In the genomic region with DNA sequence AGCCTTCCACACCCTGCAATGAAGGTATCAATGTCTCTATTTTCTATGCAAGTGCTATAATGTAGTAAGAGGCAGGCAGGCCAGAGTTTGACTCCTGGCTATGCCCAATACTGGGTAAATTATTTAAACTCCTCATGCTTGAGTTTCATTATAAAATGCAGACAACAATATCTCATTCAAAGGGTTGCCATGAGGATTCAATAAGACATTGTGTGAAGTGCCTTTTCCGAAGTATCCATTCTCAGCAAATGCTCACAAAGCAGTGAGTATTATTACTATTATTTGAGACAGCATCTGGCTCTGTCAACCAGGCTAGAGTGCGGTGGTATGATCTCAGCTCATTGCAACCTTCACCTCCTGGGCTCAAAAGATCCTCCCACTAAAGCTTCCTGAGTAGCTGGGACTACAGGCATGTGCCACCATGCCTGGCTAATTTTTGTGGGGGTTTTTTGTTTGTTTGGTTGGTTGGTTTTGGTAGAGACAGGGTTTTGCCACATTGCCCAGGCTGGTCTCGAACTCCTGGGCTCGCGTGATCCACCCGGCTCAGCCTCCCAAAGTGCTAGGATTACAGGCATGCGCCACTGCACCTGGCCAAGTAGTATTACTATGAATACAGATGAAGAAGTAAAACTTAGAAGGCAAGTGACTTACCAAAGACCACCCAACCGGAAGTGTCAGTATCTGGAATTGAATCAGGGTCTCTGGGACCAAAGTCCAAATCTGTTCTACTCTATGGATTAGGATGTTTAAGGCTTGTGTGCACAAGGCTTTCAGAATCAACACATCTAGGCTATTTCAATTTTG, we compare ENCODE assay signal across 21 cellular contexts. TPM values are rescaled to one million over a fixed set of nuclear protein-coding genes. Genes with fewer than 3 reads are reported as not detected.
DNase-seq lines count a peak whose midpoint lies in the region; ATAC-seq, FAIRE-seq and TF ChIP-seq lines count a peak whose summit lies in the region.
"Had no signal": no experiment of that assay in that cellular context is flagged by ENCODE, and none has a peak within 500 bp of the region (broad histone marks: within the 10 kb centered on the region; RNA-seq: fewer than 3 reads in every experiment).

No MANE protein-coding gene starts in this region.

- ATAC-seq in activated B cell treated with CpG ODN at 0.5 μM for 24 hours (ENCODE audit: low read depth) (peak; percentile 45), gastroesophageal sphincter (no peak), HepG2 (no peak), HG03378 (IDR thresholded peaks at IDR 0.05; ENCODE audit: unreplicated experiment) (no peak)
- ATAC-seq in stimulated activated naive B cell treated with anti-CD40 and anti-IgM and Interleukin-4, amounts not matched to agents 10 μg/mL and 1 μg/mL and 100 μg/mL, for 72 hours (replicated peaks), result peak; percentile 22 to 49
- ATAC-seq: left colon had no signal

- FAIRE-seq in HepG2 (lab: Jason Lieb, UNC), result no peak
- FAIRE-seq: endometrium, frontal cortex, RCC 7860 had no signal

- H3K36me3 Mint-ChIP-seq in T-helper 2 cell treated with Interferon-gamma antibody and Interleukin-4, amounts not matched to agents 5 μg/mL and 100 μg/mL, for 36 hours (ENCODE audit: low read depth), result peaks cover 87% of the 10 kb centered on the region
- H3K36me3 Mint-ChIP-seq in activated B cell treated with CpG ODN at 0.5 μM for 24 hours (ENCODE audit: low read depth), result peaks cover 84% of the 10 kb centered on the region
- H3K36me3 Mint-ChIP-seq in stimulated activated naive B cell treated with anti-CD40 and anti-IgM and Interleukin-4, amounts not matched to agents 10 μg/mL and 1 μg/mL and 100 μg/mL, for 72 hours, result peaks cover 12 to 57% of the 10 kb centered on the region in 2 donors

- no peaks in the 10 kb centered on the region for H3K9me3 Mint-ChIP-seq in T-helper 2 cell treated with Interferon-gamma antibody and Interleukin-4, amounts not matched to agents 5 μg/mL and 100 μg/mL, for 36 hours
- no peaks in the 10 kb centered on the region for H3K9me3 Mint-ChIP-seq in activated B cell treated with CpG ODN at 0.5 μM for 24 hours
- no peaks in the 10 kb centered on the region for H3K9me3 Mint-ChIP-seq in stimulated activated naive B cell treated with anti-CD40 and anti-IgM and Interleukin-4, amounts not matched to agents 10 μg/mL and 1 μg/mL and 100 μg/mL, for 72 hours

- H3K36me3 ChIP-seq in gastroesophageal sphincter, result no peaks in the 10 kb centered on the region
- H3K36me3 ChIP-seq in HepG2 (replicated peaks in 1 of 2; ENCODE audit: control insufficient read depth in 1 of 2, insufficient read depth in 2 of 2, low read length in 2 of 2), result no peaks in the 10 kb centered on the region
- no peaks in the 10 kb centered on the region for H3K36me3 ChIP-seq in A673 (ENCODE audit: insufficient read depth, low read length, poor library complexity, severe bottlenecking)
- H3K36me3 ChIP-seq: ascending aorta, HAP-1, tibial artery had no signal

- H3K27ac ChIP-seq in gastroesophageal sphincter (peak overlapping the region in 3 of 4 donors; percentile 82 to 96 (median 86)), HepG2 (ENCODE audit: extremely low read length, insufficient read depth, low read length) (no peak overlapping the region), A673 (ENCODE audit: low read depth, low read length, poor library complexity, severe bottlenecking) (no peak overlapping the region)

- in situ Hi-C loops in HepG2 (cut with HindIII; ENCODE audit: extremely low pct_ligation_motif_present, low pct_unique_long_range_greater_than_20kb), result no loop called here

- H3K4me1 ChIP-seq in gastroesophageal sphincter (peaks cover 27 to 75% (median 29%) of the 10 kb centered on the region in 3 donors), HepG2 (ENCODE audit: insufficient read depth, low read length) (peaks cover 23% of the 10 kb centered on the region), A673 (ENCODE audit: insufficient read depth, low read length, poor library complexity, severe bottlenecking) (no peaks in the 10 kb centered on the region)
- H3K4me1 ChIP-seq: HAP-1 had no signal

- peaks cover 67% of the 10 kb centered on the region for H3K4me1 Mint-ChIP-seq in T-helper 2 cell treated with Interferon-gamma antibody and Interleukin-4, amounts not matched to agents 5 μg/mL and 100 μg/mL, for 36 hours (ENCODE audit: low read depth)
- peaks cover 87% of the 10 kb centered on the region for H3K4me1 Mint-ChIP-seq in activated B cell treated with CpG ODN at 0.5 μM for 24 hours
- peaks cover 67 to 87% of the 10 kb centered on the region in 2 donors for H3K4me1 Mint-ChIP-seq in stimulated activated naive B cell treated with anti-CD40 and anti-IgM and Interleukin-4, amounts not matched to agents 10 μg/mL and 1 μg/mL and 100 μg/mL, for 72 hours

- WGBS in gastroesophageal sphincter (ENCODE audit: low coverage in 1 of 2), 2 donors, result 60 to 82% methylated on average over 2 to 5 of the region's 8 CpGs
- 71% methylated on average over 7 of the region's 8 CpGs for WGBS in HepG2 (ENCODE audit: low lambda C conversion rate)

- TF ChIP-seq POLR2A in gastroesophageal sphincter (IDR thresholded peaks at IDR 0.05) (no peak), HepG2 (IDR thresholded peaks at IDR 0.05; ENCODE audit: insufficient read depth in 1 of 2, low read depth in 2 of 2, low read length in 2 of 2) (no peak)

- H3K27me3 ChIP-seq in gastroesophageal sphincter (no peaks in the 10 kb centered on the region), HepG2 (ENCODE audit: control insufficient read depth in 1 of 2, insufficient read depth in 2 of 2, low read length in 2 of 2) (no peaks in the 10 kb centered on the region), A673 (replicated peaks; ENCODE audit: insufficient read depth, low read depth, low read length, poor library complexity) (no peaks in the 10 kb centered on the region)
- H3K27me3 ChIP-seq: ascending aorta, tibial artery had no signal

- no peak for TF ChIP-seq EP300 in gastroesophageal sphincter (IDR thresholded peaks at IDR 0.05)
- no peak for TF ChIP-seq EP300 in HepG2 (IDR thresholded peaks at IDR 0.05; ENCODE audit: low read depth in 2 of 2, low read length in 2 of 2)
- no peak for TF ChIP-seq EP300 in HepG2 (CRISPR knock-in tag; IDR thresholded peaks at IDR 0.05; ENCODE audit: borderline replicate concordance)

- H4K20me1 ChIP-seq in HepG2 (ENCODE audit: insufficient read depth, low read length), result no peaks in the 10 kb centered on the region

- CTCF ChIA-PET in activated B cell treated with CpG ODN at 0.5 μM for 24 hours (lab: Charles Lee) (interaction anchor here (1.1 kb wide), 1 partner anchor 14 kb away, joined by 3 read pairs; no protein-coding TSS in a partner anchor), HepG2 (lab: Yijun Ruan, JAX; ENCODE audit: low intra/inter-chr PET ratio, low total read pairs) (no interaction called here), A673 (lab: Charles Lee) (no interaction called here)

- BruUV-seq in HepG2 (replicated peaks; lab: Mats Ljungman, UMichigan), result no TSS peak
- BruUV-seq in A673 (replicated peaks; lab: Mats Ljungman, UMichigan), result no TSS peak

- peak overlapping the region; percentile 26 for H3K4me3 Mint-ChIP-seq in T-helper 2 cell treated with Interferon-gamma antibody and Interleukin-4, amounts not matched to agents 5 μg/mL and 100 μg/mL, for 36 hours
- peak overlapping the region; percentile 38 for H3K4me3 Mint-ChIP-seq in activated B cell treated with CpG ODN at 0.5 μM for 24 hours
- H3K4me3 Mint-ChIP-seq in stimulated activated naive B cell treated with anti-CD40 and anti-IgM and Interleukin-4, amounts not matched to agents 10 μg/mL and 1 μg/mL and 100 μg/mL, for 72 hours, result peak overlapping the region in 1 of 2 donors; percentile 57

- H3K9me3 ChIP-seq in gastroesophageal sphincter (no peaks in the 10 kb centered on the region), HepG2 (ENCODE audit: low read length) (no peaks in the 10 kb centered on the region), A673 (ENCODE audit: low read depth, low read length, poor library complexity, severe bottlenecking) (no peaks in the 10 kb centered on the region)
- H3K9me3 ChIP-seq: ascending aorta, HAP-1, tibial artery had no signal

- no peak overlapping the region for H3K4me3 ChIP-seq in gastroesophageal sphincter
- H3K4me3 ChIP-seq in HepG2 (replicated peaks in 1 of 3; ENCODE audit: insufficient read depth in 1 of 3, low read depth in 2 of 3, low read length in 3 of 3), result no peak overlapping the region
- no peak overlapping the region for H3K4me3 ChIP-seq in A673 (ENCODE audit: low read depth, low read length, poor library complexity, severe bottlenecking)
- H3K4me3 ChIP-seq: ascending aorta, HAP-1, tibial artery had no signal

- peak overlapping the region; percentile 67 for H3K27ac Mint-ChIP-seq in T-helper 2 cell treated with Interferon-gamma antibody and Interleukin-4, amounts not matched to agents 5 μg/mL and 100 μg/mL, for 36 hours
- H3K27ac Mint-ChIP-seq in activated B cell treated with CpG ODN at 0.5 μM for 24 hours, result peak overlapping the region; percentile 83
- H3K27ac Mint-ChIP-seq in stimulated activated naive B cell treated with anti-CD40 and anti-IgM and Interleukin-4, amounts not matched to agents 10 μg/mL and 1 μg/mL and 100 μg/mL, for 72 hours, result peak overlapping the region; percentile 85

- TF ChIP-seq RAD21 in HepG2 (CRISPR knock-in tag; IDR thresholded peaks at IDR 0.05), result no peak

- no peaks in the 10 kb centered on the region for H3K79me2 ChIP-seq in HepG2 (ENCODE audit: insufficient read depth, low read length)

- H3K27me3 Mint-ChIP-seq in T-helper 2 cell treated with Interferon-gamma antibody and Interleukin-4, amounts not matched to agents 5 μg/mL and 100 μg/mL, for 36 hours (ENCODE audit: low read depth), result no peaks in the 10 kb centered on the region
- H3K27me3 Mint-ChIP-seq in activated B cell treated with CpG ODN at 0.5 μM for 24 hours, result no peaks in the 10 kb centered on the region
- H3K27me3 Mint-ChIP-seq in stimulated activated naive B cell treated with anti-CD40 and anti-IgM and Interleukin-4, amounts not matched to agents 10 μg/mL and 1 μg/mL and 100 μg/mL, for 72 hours, result no peaks in the 10 kb centered on the region

- DNase-seq in T-helper 2 cell treated with Interferon-gamma antibody and Interleukin-4, amounts not matched to agents 5 μg/mL and 100 μg/mL, for 36 hours (ENCODE audit: low spot score), result no peak
- DNase-seq in T-helper 2 cell (no peak), activated B cell treated with CpG ODN at 0.5 μM for 24 hours (no peak), HepG2 (ENCODE audit: low spot score) (no peak), A673 (ENCODE audit: low spot score) (no peak)
- DNase-seq in stimulated activated naive B cell treated with anti-CD40 and anti-IgM and Interleukin-4, amounts not matched to agents 10 μg/mL and 1 μg/mL and 100 μg/mL, for 72 hours, result no peak
- DNase-seq: 8988T, activated gamma-delta T cell, C1 segment of cervical spinal cord, left colon, NCI-H1105 treated with DMSO at 0.1 percent for 48 hours, NCI-H774, posterior cingulate gyrus, tibial artery had no signal

- H3K4me2 ChIP-seq in HepG2 (ENCODE audit: low read depth, low read length), result no peak overlapping the region

- POLR2A ChIA-PET in activated B cell treated with CpG ODN at 0.5 μM for 24 hours (lab: Charles Lee), result interaction anchor here (0.6 to 2.8 kb wide), 10 partner anchors 11 to 1660 kb away, joined by 3 to 16 read pairs (median 4); no protein-coding TSS in a partner anchor
- POLR2A ChIA-PET in HepG2 (lab: Yijun Ruan, JAX), result no interaction called here
- POLR2A ChIA-PET in A673 (lab: Charles Lee; ENCODE audit: low non-redundant PET), result no interaction called here

- H2AFZ ChIP-seq in HepG2 (ENCODE audit: low read length), result no peak overlapping the region

- TF ChIP-seq CTCF in activated B cell treated with CpG ODN at 0.5 μM for 24 hours (IDR thresholded peaks at IDR 0.05) (no peak), gastroesophageal sphincter (IDR thresholded peaks at IDR 0.05) (no peak), HepG2 (CRISPR knock-in tag; IDR thresholded peaks at IDR 0.05) (no peak), A673 (conservative IDR thresholded peaks at IDR 0.05; ENCODE audit: low read depth, low read length) (no peak)

- no peak overlapping the region for H3K9ac ChIP-seq in HepG2 (ENCODE audit: insufficient read depth, low read depth, low read length)

- intact Hi-C loops in activated B cell treated with CpG ODN at 0.5 μM for 24 hours (cut with micrococcal nuclease) (no loop called here), HepG2 (cut with micrococcal nuclease; ENCODE audit: unreplicated experiment) (no loop called here), A673 (cut with micrococcal nuclease; ENCODE audit: unreplicated experiment) (no loop called here)

RNA-seq across cellular contexts. Expression of gene ADAM19, which starts 18.8 kb away (rescaled TPM):
- 115 and 136 TPM in 2 replicates for total RNA-seq in activated B cell treated with CpG ODN at 0.5 μM for 24 hours
- total RNA-seq in gastroesophageal sphincter, result 10 to 100 TPM; 19.3 to 38.5 (median 31.2) TPM
- total RNA-seq in HepG2 (2016; rRNA removed; fragmentation: Illumina TruSeq; extraction: Trizol), result 0.24 and 0.38 TPM in 2 replicates
- 0.18 TPM in 1 of 2 replicates, not detected in the other for total RNA-seq in HepG2 (2016; cell fraction: cytosol; rRNA removed; fragmentation: Illumina TruSeq; extraction: Trizol; ENCODE audit: low read depth)
- total RNA-seq in HepG2 (2016; cell fraction: insoluble cytoplasmic fraction; rRNA removed; fragmentation: Illumina TruSeq; extraction: Trizol), result 0.13 and 0.28 TPM in 2 replicates
- total RNA-seq in HepG2 (2016; cell fraction: membrane; rRNA removed; fragmentation: Illumina TruSeq; extraction: Trizol), result 0.15 and 0.17 TPM in 2 replicates
- 0.41 and 0.50 TPM in 2 replicates for total RNA-seq in HepG2 (2016; cell fraction: nucleus; rRNA removed; fragmentation: Illumina TruSeq; extraction: Trizol)
- polyA plus RNA-seq in HepG2 (2011; rRNA removed), result 0.61 and 0.74 TPM in 2 replicates
- polyA plus RNA-seq in HepG2 (2011; cell fraction: cytosol; rRNA removed), result 0.31 and 0.35 TPM in 2 replicates
- polyA plus RNA-seq in HepG2 (2011; cell fraction: nucleus; rRNA removed), result 1.1 and 1.4 TPM in 2 replicates
- 0.21 and 0.23 TPM in 2 replicates for polyA plus RNA-seq in HepG2 (2012)
- 0.03 TPM in 1 of 2 replicates, not detected in the other for polyA plus RNA-seq in HepG2 (2016; cell fraction: cytosol; fragmentation: Illumina TruSeq; extraction: Trizol; ENCODE audit: low read depth)
- polyA plus RNA-seq in HepG2 (2016; cell fraction: insoluble cytoplasmic fraction; fragmentation: Illumina TruSeq; extraction: Trizol; ENCODE audit: low read depth), result 0.03 and 0.07 TPM in 2 replicates
- polyA plus RNA-seq in HepG2 (2016; cell fraction: membrane; fragmentation: Illumina TruSeq; extraction: Trizol; ENCODE audit: low read depth), result 0.12 TPM in 1 of 2 replicates, not detected in the other
- 0.52 and 0.73 TPM in 2 replicates for polyA plus RNA-seq in HepG2 (2016; cell fraction: nucleus; fragmentation: Illumina TruSeq; extraction: Trizol; ENCODE audit: insufficient read depth, low read depth)
- polyA minus RNA-seq in HepG2 (2011; rRNA and poly(A)+ RNA removed; ENCODE audit: low replicate concordance), result 0.12 and 1.3 TPM in 2 replicates
- 0.53 and 0.69 TPM in 2 replicates for polyA minus RNA-seq in HepG2 (2011; cell fraction: cytosol; rRNA and poly(A)+ RNA removed)
- polyA minus RNA-seq in HepG2 (2011; cell fraction: nucleus; rRNA and poly(A)+ RNA removed), result 0.77 and 0.87 TPM in 2 replicates
- 1.7 and 2.3 TPM in 2 replicates for total RNA-seq in A673 (2021)

Comparison
In these comparisons a context has a peak if more than half of its experiments do, and no peak if none do; other contexts are left out.
1. ATAC-seq: peak in activated B cell treated with CpG ODN at 0.5 μM for 24 hours (single experiment) and stimulated activated naive B cell treated with anti-CD40 and anti-IgM and Interleukin-4, amounts not matched to agents 10 μg/mL and 1 μg/mL and 100 μg/mL, for 72 hours (2 of 2); none in gastroesophageal sphincter (single experiment), HepG2 (single experiment) and HG03378 (single experiment).
2. H3K27ac ChIP-seq: peak in gastroesophageal sphincter (3 of 4); none in HepG2 (single experiment) and A673 (single experiment).
3. Peak in every context shown above with its lines, with median percentiles within 50 percentile points of each other: H3K27ac Mint-ChIP-seq.